12 cellular contexts compared by ENCODE assay signal in the genomic region with DNA sequence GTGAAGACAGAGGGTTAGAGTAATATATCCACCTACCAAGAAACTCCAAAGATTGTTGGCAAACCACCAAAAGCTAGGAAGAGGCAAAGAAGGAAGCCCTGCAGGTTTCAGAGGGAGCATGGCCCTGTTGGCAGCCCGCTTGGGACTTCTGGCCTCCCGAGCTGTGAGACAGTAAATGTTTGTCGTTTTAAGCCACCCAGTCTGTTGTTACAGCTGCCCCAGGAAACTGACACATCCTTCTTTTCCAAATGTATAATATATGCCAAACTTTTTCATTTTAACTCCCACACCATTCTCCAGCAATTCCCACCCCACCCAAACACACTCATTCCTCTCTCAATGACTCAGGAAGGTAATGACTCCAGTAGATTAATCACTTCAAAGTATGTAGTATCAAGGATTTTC.
DNase-seq lines count a peak whose midpoint lies in the region; ATAC-seq, FAIRE-seq and TF ChIP-seq lines count a peak whose summit lies in the region.
"Had no signal": no experiment of that assay in that cellular context is flagged by ENCODE, and none has a peak within 500 bp of the region (broad histone marks: within the 10 kb centered on the region; RNA-seq: fewer than 3 reads in every experiment).

No MANE protein-coding gene starts in this region.

- no peak for FAIRE-seq in RCC 7860 (lab: Jason Lieb, UNC)
- FAIRE-seq: frontal cortex had no signal

- DNase-seq in Daoy (ENCODE audit: low read depth): peak; percentile 96
- peak; percentile 27 for DNase-seq in RCC 7860 (ENCODE audit: low spot score)
- DNase-seq in epithelial cell of esophagus (ENCODE audit: low read depth): peak; percentile 91
- peak; percentile 26 for DNase-seq in putamen (ENCODE audit: low spot score)
- DNase-seq in activated CD4-positive, CD25-positive, alpha-beta regulatory T cell treated with anti-CD3 and anti-CD28 coated beads, Interleukin-2, amount 50 U/mL, for 72 hours: no peak
- no peak for DNase-seq in T-helper 9 cell
- DNase-seq: left cardiac atrium, NCI-H1694 treated with DMSO at 0.1 percent for 48 hours, transverse colon had no signal

- no peak overlapping the region for H3K4me3 ChIP-seq in epithelial cell of esophagus (ENCODE audit: low read length)
- H3K4me3 ChIP-seq: transverse colon had no signal

- TF ChIP-seq CTCF in epithelial cell of esophagus (IDR thresholded peaks at IDR 0.05; ENCODE audit: insufficient read depth, low read depth, low read length, missing control alignments): no peak

- ATAC-seq in GM19463 (IDR thresholded peaks at IDR 0.05; ENCODE audit: unreplicated experiment) (no peak), GM21737 (IDR thresholded peaks at IDR 0.05; ENCODE audit: unreplicated experiment) (no peak)

Comparison
In these comparisons a context has a peak if more than half of its experiments do, and no peak if none do; other contexts are left out.
1. DNase-seq: peak in Daoy (single experiment), RCC 7860 (single experiment), epithelial cell of esophagus (single experiment) and putamen (single experiment); none in activated CD4-positive, CD25-positive, alpha-beta regulatory T cell treated with anti-CD3 and anti-CD28 coated beads, Interleukin-2, amount 50 U/mL, for 72 hours (single experiment) and T-helper 9 cell (single experiment).